Comparison of ENCODE assay signal across 9 cellular contexts in genomic region chr19:55112781-55113569, GRCh38. TPM values are rescaled to one million over a fixed set of nuclear protein-coding genes. Genes with fewer than 3 reads are reported as not detected.
DNase-seq lines count a peak whose midpoint lies in the region; ATAC-seq, FAIRE-seq and TF ChIP-seq lines count a peak whose summit lies in the region.
"Had no signal": no experiment of that assay in that cellular context is flagged by ENCODE, and none has a peak within 500 bp of the region (broad histone marks: within the 10 kb centered on the region; RNA-seq: fewer than 3 reads in every experiment).

No MANE protein-coding gene starts in this region.

- POLR2A ChIA-PET in endothelial cell of umbilical vein (lab: Charles Lee): no interaction called here
- POLR2A ChIA-PET in CD4-positive, alpha-beta memory T cell (lab: Charles Lee; ENCODE audit: partially characterized antibody): no interaction called here

- WGBS in HUES64: 91% methylated on average over 23 of the region's 23 CpGs

- H3K9ac ChIP-seq in HUES64 (ENCODE audit: low read depth, low read length): no peak overlapping the region; the same call in 1 of the 2 replicates
- H3K9ac ChIP-seq in endothelial cell of umbilical vein (replicated peaks; ENCODE audit: extremely low read depth, insufficient read depth, low read length): no peak overlapping the region
- H3K9ac ChIP-seq in neural cell (ENCODE audit: low read length): no peak overlapping the region

- no peaks in the 10 kb centered on the region for H3K9me2 ChIP-seq in neural cell (ENCODE audit: insufficient read depth, low read length)

- no TSS peak for BruUV-seq in endothelial cell of umbilical vein (replicated peaks; lab: Mats Ljungman, UMichigan)

- H4K20me1 ChIP-seq in endothelial cell of umbilical vein (replicated peaks; ENCODE audit: control insufficient read depth, extremely low read depth, insufficient read depth, low read length): no peaks in the 10 kb centered on the region
- H4K20me1 ChIP-seq in neural cell (ENCODE audit: insufficient read depth): peaks cover 9% of the 10 kb centered on the region

- TF ChIP-seq POLR2A in endothelial cell of umbilical vein (IDR thresholded peaks at IDR 0.05; ENCODE audit: low read depth, low read length): no peak

- H3K4me1 ChIP-seq in HUES64 (ENCODE audit: insufficient read depth, low read length) (peaks cover 14% of the 10 kb centered on the region; the same call in 1 of the 2 replicates), endothelial cell of umbilical vein (ENCODE audit: control insufficient read depth, extremely low read depth, insufficient read depth, low read length) (peaks cover 15% of the 10 kb centered on the region)
- H3K4me1 ChIP-seq in CD4-positive, alpha-beta memory T cell (ENCODE audit: insufficient read depth, low read length): peaks cover 20% of the 10 kb centered on the region

- no peak for TF ChIP-seq RAD21 in neural cell (conservative IDR thresholded peaks at IDR 0.05)

- CTCF ChIA-PET in endothelial cell of umbilical vein (lab: Charles Lee): interaction anchor here (0.7 kb wide), 1 partner anchor 25 kb away, joined by 4 read pairs; no protein-coding TSS in a partner anchor
- CTCF ChIA-PET in CD4-positive, alpha-beta memory T cell (lab: Charles Lee; ENCODE audit: partially characterized antibody): interaction anchor here (1.6 kb wide), 1 partner anchor 25 kb away, joined by 3 read pairs; no protein-coding TSS in a partner anchor

- TF ChIP-seq CTCF in endothelial cell of umbilical vein (IDR thresholded peaks at IDR 0.05; ENCODE audit: extremely low read depth in 1 of 2, insufficient read depth in 1 of 2, low read depth in 1 of 2, low read length in 2 of 2) (no peak), neural cell (IDR thresholded peaks at IDR 0.05; ENCODE audit: poor library complexity, severe bottlenecking) (no peak), CD14-positive monocyte (IDR thresholded peaks at IDR 0.05) (no peak)

- H3K9me1 ChIP-seq in endothelial cell of umbilical vein (replicated peaks; ENCODE audit: control insufficient read depth, extremely low read depth, insufficient read depth, low read length): no peaks in the 10 kb centered on the region

- dilution Hi-C loops in endothelial cell of umbilical vein (cut with MboI; ENCODE audit: extremely low pct_ligation_motif_present, low sequenced_read_pairs): no loop called here

- H3K9me3 ChIP-seq in HUES64 (ENCODE audit: insufficient read depth, low read depth, low read length) (no peaks in the 10 kb centered on the region), endothelial cell of umbilical vein (replicated peaks; ENCODE audit: control insufficient read depth, insufficient read depth, low read length) (no peaks in the 10 kb centered on the region), neural cell (ENCODE audit: low read length) (no peaks in the 10 kb centered on the region)
- no peaks in the 10 kb centered on the region for H3K9me3 ChIP-seq in CD4-positive, alpha-beta memory T cell (ENCODE audit: control insufficient read depth in 1 of 2, low read length in 2 of 2)

- ATAC-seq in GM18517 (IDR thresholded peaks at IDR 0.05; ENCODE audit: unreplicated experiment): no peak

- H3K4me2 ChIP-seq in endothelial cell of umbilical vein (ENCODE audit: insufficient read depth, low read length): no peak overlapping the region
- no peak overlapping the region for H3K4me2 ChIP-seq in neural cell (ENCODE audit: low read length)

- FAIRE-seq in endothelial cell of umbilical vein (lab: Jason Lieb, UNC): no peak

- H3K4me3 Mint-ChIP-seq in CD4-positive, alpha-beta memory T cell: peak overlapping the region in 1 of 8 donors; percentile 17
- H3K4me3 Mint-ChIP-seq in CD14-positive monocyte: no peak overlapping the region

- H3K36me3 Mint-ChIP-seq in CD4-positive, alpha-beta memory T cell: peaks cover 16 to 37% of the 10 kb centered on the region in 2 donors
- peaks cover 28 to 59% of the 10 kb centered on the region in 2 donors for H3K36me3 Mint-ChIP-seq in CD14-positive monocyte

- no peak for TF ChIP-seq EP300 in neural cell (conservative IDR thresholded peaks at IDR 0.05; ENCODE audit: poor library complexity, severe bottlenecking)

- DNase-seq in A172 (ENCODE audit: low spot score) (peak; percentile 44), endothelial cell of umbilical vein (ENCODE audit: low read depth, low spot score) (no peak), COR-L47 (lab: John Stamatoyannopoulos, UW) (no peak), CD14-positive monocyte (ENCODE audit: low spot score) (no peak)
- no peak for DNase-seq in CD4-positive, alpha-beta memory T cell
- DNase-seq: activated naive CD4-positive, alpha-beta T cell treated with anti-CD3 and anti-CD28 coated beads, Interleukin-2, amount 50 U/mL, for 16 hours had no signal

- H3F3A ChIP-seq in neural cell (ENCODE audit: insufficient read depth, low read length, poor library complexity, severe bottlenecking): no peaks in the 10 kb centered on the region

- peaks cover 10 to 36% (median 22%) of the 10 kb centered on the region in 4 donors for H3K4me1 Mint-ChIP-seq in CD4-positive, alpha-beta memory T cell
- H3K4me1 Mint-ChIP-seq in CD14-positive monocyte: peaks cover 24% of the 10 kb centered on the region

- H3K4me3 ChIP-seq in HUES64 (ENCODE audit: low read length): no peak overlapping the region
- no peak overlapping the region for H3K4me3 ChIP-seq in endothelial cell of umbilical vein (replicated peaks in 1 of 3; ENCODE audit: insufficient read depth in 1 of 3, low read depth in 1 of 3, low read length in 3 of 3)
- peak overlapping the region; percentile 17 for H3K4me3 ChIP-seq in neural cell (ENCODE audit: low read length)
- no peak overlapping the region for H3K4me3 ChIP-seq in CD4-positive, alpha-beta memory T cell (ENCODE audit: low read length in 2 of 2)

- peaks cover 0 to 3% (median 0%) of the 10 kb centered on the region in 8 donors for H3K9me3 Mint-ChIP-seq in CD4-positive, alpha-beta memory T cell
- H3K9me3 Mint-ChIP-seq in CD14-positive monocyte: no peaks in the 10 kb centered on the region

- intact Hi-C loops in endothelial cell of umbilical vein (cut with micrococcal nuclease) (no loop called here), CD14-positive monocyte (cut with micrococcal nuclease) (loop anchor here in 1 of 2 donors (10.0 kb wide), 1 partner anchor 142 kb away; the partner anchor contains the start of gene PPP6R1)
- intact Hi-C loops in CD4-positive, alpha-beta memory T cell (cut with micrococcal nuclease): no loop called here

- H3K27ac ChIP-seq in HUES64 (ENCODE audit: low read depth, low read length): peak overlapping the region; percentile 59; the same call in 1 of the 2 replicates
- peak overlapping the region; percentile 57 for H3K27ac ChIP-seq in endothelial cell of umbilical vein (ENCODE audit: insufficient read depth, low read depth, low read length)
- H3K27ac ChIP-seq in neural cell (ENCODE audit: low read length): no peak overlapping the region
- no peak overlapping the region for H3K27ac ChIP-seq in CD4-positive, alpha-beta memory T cell (ENCODE audit: low read depth, low read length)

- no peaks in the 10 kb centered on the region; the same call in 1 of the 2 replicates for H3K36me3 ChIP-seq in HUES64 (ENCODE audit: insufficient read depth, low read length)
- H3K36me3 ChIP-seq in endothelial cell of umbilical vein (ENCODE audit: control insufficient read depth in 2 of 2, extremely low read depth in 1 of 2, insufficient read depth in 2 of 2, low read length in 2 of 2): peaks cover 0 to 4% of the 10 kb centered on the region in 2 experiments
- no peaks in the 10 kb centered on the region for H3K36me3 ChIP-seq in neural cell (ENCODE audit: insufficient read depth, low read length)
- H3K36me3 ChIP-seq in CD4-positive, alpha-beta memory T cell (ENCODE audit: insufficient read depth, low read length): no peaks in the 10 kb centered on the region

- H2AFZ ChIP-seq in endothelial cell of umbilical vein (ENCODE audit: low read depth, low read length) (no peak overlapping the region), neural cell (ENCODE audit: low read depth, low read length) (no peak overlapping the region)

- peaks cover 0 to 3% of the 10 kb centered on the region in 2 donors for H3K27me3 Mint-ChIP-seq in CD4-positive, alpha-beta memory T cell
- peaks cover 0 to 1% (median 1%) of the 10 kb centered on the region in 3 donors for H3K27me3 Mint-ChIP-seq in CD14-positive monocyte (ENCODE audit: low read depth in 3 of 3)

- no peaks in the 10 kb centered on the region for H3K27me3 ChIP-seq in HUES64 (ENCODE audit: insufficient read depth, low read length)
- H3K27me3 ChIP-seq in endothelial cell of umbilical vein (ENCODE audit: control insufficient read depth in 2 of 2, insufficient read depth in 2 of 2, low read length in 2 of 2): no peaks in the 10 kb centered on the region
- no peaks in the 10 kb centered on the region for H3K27me3 ChIP-seq in neural cell (ENCODE audit: insufficient read depth, low read depth, low read length)
- no peaks in the 10 kb centered on the region for H3K27me3 ChIP-seq in CD4-positive, alpha-beta memory T cell (ENCODE audit: insufficient read depth, low read length)

- H3K79me2 ChIP-seq in endothelial cell of umbilical vein (ENCODE audit: control insufficient read depth, insufficient read depth, low read length): peaks cover 57% of the 10 kb centered on the region
- H3K79me2 ChIP-seq in neural cell (replicated peaks; ENCODE audit: insufficient read depth, low read length): peaks cover 46% of the 10 kb centered on the region

- H3K27ac Mint-ChIP-seq in CD4-positive, alpha-beta memory T cell: no peak overlapping the region
- peak overlapping the region in 2 of 7 donors; percentile 30 to 42 for H3K27ac Mint-ChIP-seq in CD14-positive monocyte

RNA-seq across cellular contexts. Expression of gene PPP1R12C, which starts 4.5 kb away (rescaled TPM):
- total RNA-seq in A172 (2014; rRNA removed; shearing (Covaris generic)): 85.7 and 87.4 TPM in 2 replicates
- 43.7 TPM for polyA plus RNA-seq in HUES64 (2013, experiment 1 of 2)
- 34.3 TPM for polyA plus RNA-seq in HUES64 (2013, experiment 2 of 2)
- 137 and 149 TPM in 2 replicates for total RNA-seq in endothelial cell of umbilical vein
- 69.5 and 86.4 TPM in 2 replicates for polyA plus RNA-seq in endothelial cell of umbilical vein
- polyA plus RNA-seq in endothelial cell of umbilical vein (2011; cell fraction: cytosol; rRNA removed): 25.7 and 48.4 TPM in 2 replicates
- polyA plus RNA-seq in endothelial cell of umbilical vein (2011; cell fraction: nucleus; rRNA removed): 435 and 453 TPM in 2 replicates
- 78.4 and 97.9 TPM in 2 replicates for polyA plus RNA-seq in endothelial cell of umbilical vein (2012)
- polyA minus RNA-seq in endothelial cell of umbilical vein: 30.1 and 37.1 TPM in 2 replicates
- polyA minus RNA-seq in endothelial cell of umbilical vein (2011; cell fraction: cytosol; rRNA and poly(A)+ RNA removed): 17.8 TPM
- polyA minus RNA-seq in endothelial cell of umbilical vein (2011; cell fraction: nucleus; rRNA and poly(A)+ RNA removed): 60.6 and 103 TPM in 2 replicates
- polyA plus RNA-seq in neural cell: 109 and 137 TPM in 2 replicates
- polyA minus RNA-seq in neural cell: 35.5 and 35.8 TPM in 2 replicates
- 100 to 1,000 TPM; 165 TPM for total RNA-seq in CD4-positive, alpha-beta memory T cell
- 1 to 10 TPM; 1.4 to 9.5 TPM for polyA plus RNA-seq in CD4-positive, alpha-beta memory T cell
- polyA plus RNA-seq in CD14-positive monocyte: 1 to 10 TPM; 2.1 to 2.6 TPM

RNA-seq across cellular contexts. Expression of gene TNNT1, which starts 36.0 kb away (rescaled TPM):
- 467 and 500 TPM in 2 replicates for total RNA-seq in A172 (2014; rRNA removed; shearing (Covaris generic))
- 87.2 TPM for polyA plus RNA-seq in HUES64 (2013, experiment 1 of 2)
- polyA plus RNA-seq in HUES64 (2013, experiment 2 of 2): 104 TPM
- total RNA-seq in endothelial cell of umbilical vein: 0.51 and 0.92 TPM in 2 replicates
- 0.18 and 0.22 TPM in 2 replicates for polyA plus RNA-seq in endothelial cell of umbilical vein
- 0.35 and 0.39 TPM in 2 replicates for polyA plus RNA-seq in endothelial cell of umbilical vein (2011; cell fraction: cytosol; rRNA removed)
- 0.18 TPM in 1 of 2 replicates, not detected in the other for polyA plus RNA-seq in endothelial cell of umbilical vein (2011; cell fraction: nucleus; rRNA removed)
- 0.82 and 0.91 TPM in 2 replicates for polyA plus RNA-seq in endothelial cell of umbilical vein (2012)
- 5.8 and 5.9 TPM in 2 replicates for polyA minus RNA-seq in endothelial cell of umbilical vein
- 8.9 TPM for polyA minus RNA-seq in endothelial cell of umbilical vein (2011; cell fraction: cytosol; rRNA and poly(A)+ RNA removed)
- not detected in 2 replicates for polyA minus RNA-seq in endothelial cell of umbilical vein (2011; cell fraction: nucleus; rRNA and poly(A)+ RNA removed)
- polyA plus RNA-seq in neural cell: 4.0 and 6.2 TPM in 2 replicates
- 3.4 TPM in 1 of 2 replicates, not detected in the other for polyA minus RNA-seq in neural cell
- total RNA-seq in CD4-positive, alpha-beta memory T cell: not detected
- polyA plus RNA-seq in CD4-positive, alpha-beta memory T cell: not detected
- 10 to 100 TPM in 1 of 2 donors, 1 to 10 TPM in 1; 9.8 to 41.9 TPM for polyA plus RNA-seq in CD14-positive monocyte

RNA-seq across cellular contexts. Expression of gene EPS8L1, which starts 37.3 kb away (rescaled TPM):
- 4.0 and 9.8 TPM in 2 replicates for total RNA-seq in A172 (2014; rRNA removed; shearing (Covaris generic))
- 10.8 TPM for polyA plus RNA-seq in HUES64 (2013, experiment 1 of 2)
- 17.1 TPM for polyA plus RNA-seq in HUES64 (2013, experiment 2 of 2)
- 18.1 and 28.9 TPM in 2 replicates for total RNA-seq in endothelial cell of umbilical vein
- 13.8 and 15.9 TPM in 2 replicates for polyA plus RNA-seq in endothelial cell of umbilical vein
- 28.5 and 33.7 TPM in 2 replicates for polyA plus RNA-seq in endothelial cell of umbilical vein (2011; cell fraction: cytosol; rRNA removed)
- 14.0 and 17.1 TPM in 2 replicates for polyA plus RNA-seq in endothelial cell of umbilical vein (2011; cell fraction: nucleus; rRNA removed)
- polyA plus RNA-seq in endothelial cell of umbilical vein (2012): 20.8 and 24.7 TPM in 2 replicates
- polyA minus RNA-seq in endothelial cell of umbilical vein: 3.9 and 5.5 TPM in 2 replicates
- 4.0 TPM for polyA minus RNA-seq in endothelial cell of umbilical vein (2011; cell fraction: cytosol; rRNA and poly(A)+ RNA removed)
- polyA minus RNA-seq in endothelial cell of umbilical vein (2011; cell fraction: nucleus; rRNA and poly(A)+ RNA removed): 0.72 and 1.7 TPM in 2 replicates
- polyA plus RNA-seq in neural cell: 25.5 and 28.0 TPM in 2 replicates
- 3.2 and 7.8 TPM in 2 replicates for polyA minus RNA-seq in neural cell
- 1 to 10 TPM; 1.6 to 2.2 TPM for total RNA-seq in CD4-positive, alpha-beta memory T cell
- polyA plus RNA-seq in CD4-positive, alpha-beta memory T cell: under 1 TPM; 0.45 to 0.49 TPM
- 1 to 10 TPM; 1.5 to 1.8 TPM for polyA plus RNA-seq in CD14-positive monocyte

RNA-seq across cellular contexts. Expression of gene TNNI3, which starts 44.6 kb away (rescaled TPM):
- total RNA-seq in A172 (2014; rRNA removed; shearing (Covaris generic)): 0.77 TPM in 1 of 2 replicates, not detected in the other
- polyA plus RNA-seq in HUES64 (2013, experiment 1 of 2): 11.6 TPM
- 20.9 TPM for polyA plus RNA-seq in HUES64 (2013, experiment 2 of 2)
- total RNA-seq in endothelial cell of umbilical vein: not detected in 2 replicates
- polyA plus RNA-seq in endothelial cell of umbilical vein (not detected in 2 replicates), neural cell (22.5 and 22.6 TPM in 2 replicates), CD14-positive monocyte (1 to 10 TPM in 1 of 2 donors, not detected in 1; 1.2 TPM)
- polyA plus RNA-seq in endothelial cell of umbilical vein (2011; cell fraction: cytosol; rRNA removed): not detected in 2 replicates
- not detected in 2 replicates for polyA plus RNA-seq in endothelial cell of umbilical vein (2011; cell fraction: nucleus; rRNA removed)
- polyA plus RNA-seq in endothelial cell of umbilical vein (2012): not detected in 2 replicates
- polyA minus RNA-seq in endothelial cell of umbilical vein (0.57 TPM in 1 of 2 replicates, not detected in the other), neural cell (3.7 and 5.9 TPM in 2 replicates)
- 1.6 TPM for polyA minus RNA-seq in endothelial cell of umbilical vein (2011; cell fraction: cytosol; rRNA and poly(A)+ RNA removed)
- not detected in 2 replicates for polyA minus RNA-seq in endothelial cell of umbilical vein (2011; cell fraction: nucleus; rRNA and poly(A)+ RNA removed)
- not detected for total RNA-seq in CD4-positive, alpha-beta memory T cell
- not detected for polyA plus RNA-seq in CD4-positive, alpha-beta memory T cell

RNA-seq across cellular contexts. Expression of gene RDH13, which starts 50.0 kb away (rescaled TPM):
- 10.0 and 11.2 TPM in 2 replicates for total RNA-seq in A172 (2014; rRNA removed; shearing (Covaris generic))
- polyA plus RNA-seq in HUES64 (2013, experiment 1 of 2): 7.5 TPM
- 6.0 TPM for polyA plus RNA-seq in HUES64 (2013, experiment 2 of 2)
- 14.0 and 19.6 TPM in 2 replicates for total RNA-seq in endothelial cell of umbilical vein
- polyA plus RNA-seq in endothelial cell of umbilical vein (8.7 and 9.5 TPM in 2 replicates), neural cell (9.8 and 14.2 TPM in 2 replicates), CD14-positive monocyte (1 to 10 TPM; 1.6 to 2.3 TPM)
- polyA plus RNA-seq in endothelial cell of umbilical vein (2011; cell fraction: cytosol; rRNA removed): 6.0 and 6.5 TPM in 2 replicates
- 10.5 and 13.6 TPM in 2 replicates for polyA plus RNA-seq in endothelial cell of umbilical vein (2011; cell fraction: nucleus; rRNA removed)
- polyA plus RNA-seq in endothelial cell of umbilical vein (2012): 16.0 and 18.7 TPM in 2 replicates
- polyA minus RNA-seq in endothelial cell of umbilical vein (8.3 and 11.4 TPM in 2 replicates), neural cell (20.0 and 21.1 TPM in 2 replicates)
- polyA minus RNA-seq in endothelial cell of umbilical vein (2011; cell fraction: cytosol; rRNA and poly(A)+ RNA removed): 18.4 TPM
- polyA minus RNA-seq in endothelial cell of umbilical vein (2011; cell fraction: nucleus; rRNA and poly(A)+ RNA removed): 6.1 and 10.9 TPM in 2 replicates
- 10 to 100 TPM; 23.9 to 27.4 TPM for total RNA-seq in CD4-positive, alpha-beta memory T cell
- 10 to 100 TPM in 1 of 2 donors, 1 to 10 TPM in 1; 3.3 to 15.6 TPM for polyA plus RNA-seq in CD4-positive, alpha-beta memory T cell

Comparison
In these comparisons a context has a peak if more than half of its experiments do, and no peak if none do; other contexts are left out.
1. H3K27ac ChIP-seq: peak in HUES64 (single experiment) and endothelial cell of umbilical vein (single experiment); none in neural cell (single experiment) and CD4-positive, alpha-beta memory T cell (single experiment).